In genomic region chr4:77861500-77861899, GRCh38 we compare ENCODE assay signal across 8 cellular contexts. TPM values are rescaled to one million over a fixed set of nuclear protein-coding genes. Genes with fewer than 3 reads are reported as not detected.
DNase-seq lines count a peak whose midpoint lies in the region; ATAC-seq, FAIRE-seq and TF ChIP-seq lines count a peak whose summit lies in the region.

No MANE protein-coding gene starts in this region.

- peak overlapping the region; percentile 98 for H3K27ac ChIP-seq in AG04450 (ENCODE audit: low read depth, low read length)
- peak overlapping the region; percentile 88 for H3K27ac ChIP-seq in K562 (ENCODE audit: extremely low read depth, low read depth, low read length)
- H3K27ac ChIP-seq in muscle layer of colon (ENCODE audit: low read depth, low read length) = peak overlapping the region; percentile 93

- H3K27me3 ChIP-seq in AG04450 (ENCODE audit: control insufficient read depth, insufficient read depth, low read length) = no peaks in the 10 kb centered on the region
- no peaks in the 10 kb centered on the region for H3K27me3 ChIP-seq in K562 (ENCODE audit: control insufficient read depth in 2 of 2, insufficient read depth in 2 of 2, low read length in 2 of 2)
- no peaks in the 10 kb centered on the region for H3K27me3 ChIP-seq in muscle layer of colon (ENCODE audit: control insufficient read depth in 1 of 2, insufficient read depth in 2 of 2, low read length in 2 of 2)

- peak overlapping the region; percentile 93; the same call in 1 of the 2 replicates for H3K4me3 ChIP-seq in AG04450 (ENCODE audit: low read depth, low read length)
- peak overlapping the region; percentile 87; the same call in 1 of the 2 replicates for H3K4me3 ChIP-seq in K562
- peak overlapping the region; percentile 83 to 86 for H3K4me3 ChIP-seq in muscle layer of colon (ENCODE audit: low read depth in 1 of 2, low read length in 2 of 2)

- peak overlapping the region; percentile 92 for H2AFZ ChIP-seq in K562 (ENCODE audit: low read depth, low read length)

- H3K36me3 ChIP-seq in K562 (ENCODE audit: control insufficient read depth, insufficient read depth, low read length) (peaks cover 13% of the 10 kb centered on the region; the same call in 1 of the 3 replicates), muscle layer of colon (ENCODE audit: insufficient read depth, low read length) (no peaks in the 10 kb centered on the region)

- 93% methylated on average over 1 of the region's 1 CpG for WGBS in K562 (ENCODE audit: insufficient coverage, low coverage, missing lambda C conversion rate)

- TF ChIP-seq EP300 in K562 (IDR thresholded peaks at IDR 0.05; ENCODE audit: low read length) = no peak

- H3K4me1 ChIP-seq in K562 (replicated peaks in 1 of 2; ENCODE audit: control insufficient read depth in 2 of 2, insufficient read depth in 2 of 2, low read length in 2 of 2) = peaks cover 0 to 5% of the 10 kb centered on the region in 2 experiments; a peak in 2 of 5 replicates
- H3K4me1 ChIP-seq in muscle layer of colon (ENCODE audit: insufficient read depth, low read length) = peaks cover 8% of the 10 kb centered on the region

- POLR2A ChIA-PET in AG04450 (lab: Yijun Ruan, JAX) (interaction anchor here (1.5 to 2.0 kb wide), 2 partner anchors 43 to 71 kb away, joined by 3 to 17 read pairs; partner anchors contain the start of gene CNOT6L), K562 (lab: Yijun Ruan, JAX) (interaction anchor here (0.9 to 2.6 kb wide), 5 partner anchors 9 to 42 kb away, joined by 3 to 22 read pairs (median 8); partner anchors contain the start of gene CNOT6L)

- H3K79me2 ChIP-seq in K562 (ENCODE audit: control insufficient read depth, insufficient read depth, low read length) = peaks cover 37% of the 10 kb centered on the region

- intact Hi-C loops in K562 (cut with micrococcal nuclease) = loop anchor here (5.0 kb wide), 2 partner anchors 96 to 179 kb away; no protein-coding TSS in a partner anchor

- H3K9ac ChIP-seq in K562 (ENCODE audit: insufficient read depth in 1 of 2, low read depth in 2 of 2, low read length in 2 of 2) (peak overlapping the region in 1 of 2 experiments; percentile 86; a peak in 2 of 4 replicates), muscle layer of colon (ENCODE audit: low read length) (no peak overlapping the region)

- TF ChIP-seq CTCF in AG04450 (IDR thresholded peaks at IDR 0.05; ENCODE audit: low read depth, low read length) = no peak
- no peak for TF ChIP-seq CTCF in K562 (IDR thresholded peaks at IDR 0.05 in 2 of 3, conservative IDR thresholded peaks at IDR 0.05 in 1 of 3; ENCODE audit: insufficient read depth in 2 of 3, low read depth in 1 of 3, low read length in 3 of 3)

- H3K9me3 ChIP-seq in AG04450 (ENCODE audit: control insufficient read depth, insufficient read depth, low read length) = no peaks in the 10 kb centered on the region
- no peaks in the 10 kb centered on the region for H3K9me3 ChIP-seq in K562 (replicated peaks; ENCODE audit: control insufficient read depth, insufficient read depth, low read depth, low read length)
- no peaks in the 10 kb centered on the region for H3K9me3 ChIP-seq in muscle layer of colon (ENCODE audit: low read length)

- no peak for TF ChIP-seq RAD21 in K562 (CRISPR knock-in tag; conservative IDR thresholded peaks at IDR 0.05 in 1 of 2, IDR thresholded peaks at IDR 0.05 in 1 of 2)

- DNase-seq in AG04450 (ENCODE audit: low read depth, low spot score) (no peak), K562 (ENCODE audit: extremely low read depth in 1 of 4, low spot score in 3 of 4) (no peak), GM19239 (ENCODE audit: insufficient read length, low spot score) (no peak), NCI-H128 (lab: John Stamatoyannopoulos, UW; ENCODE audit: unreplicated experiment) (no peak), NCI-H1048 (lab: John Stamatoyannopoulos, UW) (no peak)

- no peak for TF ChIP-seq POLR2A in K562 (conservative IDR thresholded peaks at IDR 0.05)

- no peak for FAIRE-seq in K562 (lab: Jason Lieb, UNC)
- no peak for FAIRE-seq in GM19239 (lab: Jason Lieb, UNC)

- CTCF ChIA-PET in AG04450 (lab: Charles Lee) (interaction anchor here (0.6 to 2.0 kb wide), 6 partner anchors 10 to 260 kb away, joined by 3 to 8 read pairs (median 5); no protein-coding TSS in a partner anchor), K562 (lab: Yijun Ruan, JAX; ENCODE audit: low intra/inter-chr PET ratio) (no interaction called here)

- ATAC-seq in HG02885 (IDR thresholded peaks at IDR 0.05; ENCODE audit: poor library complexity, unreplicated experiment) (peak; percentile 26), K562 (no peak), HG02798 (IDR thresholded peaks at IDR 0.05; ENCODE audit: poor library complexity, unreplicated experiment) (no peak)

- peak overlapping the region; percentile 97 for H3K4me2 ChIP-seq in K562 (ENCODE audit: insufficient read depth, low read length)

- H3K9me1 ChIP-seq in K562 (ENCODE audit: control insufficient read depth, insufficient read depth, low read length) = no peaks in the 10 kb centered on the region

- no peaks in the 10 kb centered on the region for H4K20me1 ChIP-seq in K562 (replicated peaks; ENCODE audit: control insufficient read depth, insufficient read depth, low read length)

- in situ Hi-C loops in K562 (cut with MboI) = no loop called here

- no TSS peak for BruUV-seq in K562 (replicated peaks; lab: Mats Ljungman, UMichigan)

TF ChIP-seq in K562, 482 proteins besides CTCF, POLR2A, EP300 and RAD21:
- TF ChIP-seq ZBTB43 (CRISPR knock-in tag; IDR thresholded peaks at IDR 0.05) (no peak), ZNF316 (IDR thresholded peaks at IDR 0.05) (peak; percentile 63), C11orf30 (IDR thresholded peaks at IDR 0.05; ENCODE audit: low read depth) (peak; percentile 69), MAFG (tag; conservative IDR thresholded peaks at IDR 0.05) (0 out of 2 replicates have a peak, but pooled peaks have one; percentile 7)

RNA-seq across cellular contexts. Expression of gene MRPL1, which starts 1.1 kb away (rescaled TPM):
- polyA plus RNA-seq in AG04450 (2011; rRNA removed) = 30.9 and 49.9 TPM in 2 replicates
- 4.9 and 9.3 TPM in 2 replicates for polyA minus RNA-seq in AG04450 (2011; rRNA and poly(A)+ RNA removed)
- 8.6 and 30.8 TPM in 2 replicates for total RNA-seq in K562 (2011; cell fraction: chromatin; rRNA removed; ENCODE audit: low replicate concordance)
- 4.7 and 6.3 TPM in 2 replicates for total RNA-seq in K562 (2011; cell fraction: nucleolus; rRNA removed)
- total RNA-seq in K562 (2011; cell fraction: nucleoplasm; rRNA removed) = 12.1 and 13.1 TPM in 2 replicates
- 32.9 and 38.4 TPM in 2 replicates for total RNA-seq in K562 (2014; rRNA removed)
- 75.6 and 85.8 TPM in 2 replicates for total RNA-seq in K562 (2014; rRNA removed; fragmentation: Illumina TruSeq; extraction: Trizol)
- 63.4 and 64.7 TPM in 2 replicates for total RNA-seq in K562 (2015; rRNA removed; fragmentation: Illumina TruSeq; extraction: Trizol)
- total RNA-seq in K562 (2021) = 52.1 and 56.6 TPM in 2 replicates
- 35.7 and 62.6 TPM in 2 replicates for polyA plus RNA-seq in K562 (2011; rRNA removed)
- 3.9 and 9.9 TPM in 2 replicates for polyA plus RNA-seq in K562 (2011; cell fraction: cytosol; rRNA removed)
- 4.7 and 10.0 TPM in 2 replicates for polyA plus RNA-seq in K562 (2011; cell fraction: nucleus; rRNA removed)
- polyA plus RNA-seq in K562 (2012) = 24.1 and 62.5 TPM in 2 replicates
- polyA plus RNA-seq in K562 (2014; fragmentation: Illumina TruSeq; extraction: Trizol) = 48.1 and 53.7 TPM in 2 replicates
- 10 to 100 TPM; 65.4 to 75.7 TPM for polyA plus RNA-seq in K562 (2014; fragmentation: Nextera tagmentation; extraction: Ambion mirVana)
- polyA plus RNA-seq in K562 (2014; rRNA removed) = 43.7 and 63.7 TPM in 2 replicates
- 30.7 and 32.7 TPM in 2 replicates for polyA minus RNA-seq in K562 (2011; rRNA and poly(A)+ RNA removed)
- polyA minus RNA-seq in K562 (2011; cell fraction: cytosol; rRNA and poly(A)+ RNA removed) = 9.6 and 13.6 TPM in 2 replicates
- polyA minus RNA-seq in K562 (2011; cell fraction: nucleus; rRNA and poly(A)+ RNA removed) = 10.5 and 19.3 TPM in 2 replicates

RNA-seq across cellular contexts. Expression of gene CNOT6L, which starts 42.3 kb away (rescaled TPM):
- 10.7 and 11.2 TPM in 2 replicates for polyA plus RNA-seq in AG04450 (2011; rRNA removed)
- polyA minus RNA-seq in AG04450 (2011; rRNA and poly(A)+ RNA removed) = 27.2 and 36.0 TPM in 2 replicates
- total RNA-seq in K562 (2011; cell fraction: chromatin; rRNA removed; ENCODE audit: low replicate concordance) = 11.9 and 31.5 TPM in 2 replicates
- total RNA-seq in K562 (2011; cell fraction: nucleolus; rRNA removed) = 4.0 and 5.9 TPM in 2 replicates
- 10.8 and 15.5 TPM in 2 replicates for total RNA-seq in K562 (2011; cell fraction: nucleoplasm; rRNA removed)
- total RNA-seq in K562 (2014; rRNA removed) = 5.3 and 5.6 TPM in 2 replicates
- total RNA-seq in K562 (2014; rRNA removed; fragmentation: Illumina TruSeq; extraction: Trizol) = 9.8 and 12.6 TPM in 2 replicates
- total RNA-seq in K562 (2015; rRNA removed; fragmentation: Illumina TruSeq; extraction: Trizol) = 6.5 and 7.2 TPM in 2 replicates
- total RNA-seq in K562 (2021) = 27.9 TPM in 2 replicates
- polyA plus RNA-seq in K562 (2011; rRNA removed) = 10.3 and 10.8 TPM in 2 replicates
- polyA plus RNA-seq in K562 (2011; cell fraction: cytosol; rRNA removed) = 2.5 and 6.5 TPM in 2 replicates
- polyA plus RNA-seq in K562 (2011; cell fraction: nucleus; rRNA removed) = 7.9 and 10.8 TPM in 2 replicates
- 8.7 and 13.6 TPM in 2 replicates for polyA plus RNA-seq in K562 (2012)
- 12.2 and 13.5 TPM in 2 replicates for polyA plus RNA-seq in K562 (2014; fragmentation: Illumina TruSeq; extraction: Trizol)
- polyA plus RNA-seq in K562 (2014; fragmentation: Nextera tagmentation; extraction: Ambion mirVana) = 1 to 10 TPM; 3.9 to 6.0 TPM
- 3.7 and 4.2 TPM in 2 replicates for polyA plus RNA-seq in K562 (2014; rRNA removed)
- polyA minus RNA-seq in K562 (2011; rRNA and poly(A)+ RNA removed) = 39.9 and 61.7 TPM in 2 replicates
- polyA minus RNA-seq in K562 (2011; cell fraction: cytosol; rRNA and poly(A)+ RNA removed) = 23.6 and 30.9 TPM in 2 replicates
- polyA minus RNA-seq in K562 (2011; cell fraction: nucleus; rRNA and poly(A)+ RNA removed) = 9.7 and 20.7 TPM in 2 replicates
